In genomic region chr17:59375858-59376257, GRCh38 we compare ENCODE assay signal across 11 cellular contexts. TPM values are rescaled to one million over a fixed set of nuclear protein-coding genes. Genes with fewer than 3 reads are reported as not detected.
DNase-seq lines count a peak whose midpoint lies in the region; ATAC-seq and TF ChIP-seq lines count a peak whose summit lies in the region.
"Had no signal": no experiment of that assay in that cellular context is flagged by ENCODE, and none has a peak within 500 bp of the region (broad histone marks: within the 10 kb centered on the region; RNA-seq: fewer than 3 reads in every experiment).

No MANE protein-coding gene starts in this region.

- no peaks in the 10 kb centered on the region for H3K27me3 Mint-ChIP-seq in MCF 10A (ENCODE audit: insufficient read depth, unreplicated experiment)
- H3K27me3 Mint-ChIP-seq: central memory CD8-positive, alpha-beta T cell; T-helper 17 cell had no signal

- H3K4me3 ChIP-seq in breast epithelium (no peak overlapping the region), thyroid gland (replicated peaks in 1 of 3) (no peak overlapping the region), SJCRH30 (no peak overlapping the region), Karpas-422 (ENCODE audit: low read length) (no peak overlapping the region)

- no peak for TF ChIP-seq POLR2A in breast epithelium (IDR thresholded peaks at IDR 0.05)
- TF ChIP-seq POLR2A in thyroid gland (IDR thresholded peaks at IDR 0.05) = no peak

- peaks cover 4% of the 10 kb centered on the region for H4K20me1 ChIP-seq in Karpas-422 (ENCODE audit: insufficient read depth, low read depth, low read length)

- peaks cover 15 to 29% of the 10 kb centered on the region in 2 donors for H3K4me1 ChIP-seq in breast epithelium
- peaks cover 54 to 76% of the 10 kb centered on the region in 2 donors for H3K4me1 ChIP-seq in thyroid gland
- H3K4me1 ChIP-seq in SJCRH30 = peaks cover 6% of the 10 kb centered on the region; the same call in 1 of the 2 replicates
- H3K4me1 ChIP-seq in Karpas-422 (ENCODE audit: low read length) = peaks cover 26% of the 10 kb centered on the region

- peak; percentile 60 for ATAC-seq in HG02678 (IDR thresholded peaks at IDR 0.05; ENCODE audit: unreplicated experiment)
- ATAC-seq: T-helper 17 cell had no signal

- no peaks in the 10 kb centered on the region for H3K9me2 ChIP-seq in Karpas-422 (replicated peaks; ENCODE audit: insufficient read depth, low read length)

- no peak overlapping the region for H3K4me3 Mint-ChIP-seq in MCF 10A (ENCODE audit: unreplicated experiment)
- H3K4me3 Mint-ChIP-seq: central memory CD8-positive, alpha-beta T cell; T-helper 17 cell had no signal

- H3K36me3 Mint-ChIP-seq in MCF 10A (ENCODE audit: insufficient read depth, unreplicated experiment) = peaks cover 4% of the 10 kb centered on the region

- intact Hi-C loops in breast epithelium (cut with DNase I; ENCODE audit: low total_unique reads) = loop anchor here (5.0 kb wide), 1 partner anchor 771 kb away; the partner anchor contains the start of gene CA4
- intact Hi-C loops in MCF 10A (cut with micrococcal nuclease) = no loop called here
- intact Hi-C loops in thyroid gland (cut with DNase I) = no loop called here

- H2AFZ ChIP-seq in Karpas-422 (ENCODE audit: low read length) = no peak overlapping the region

- H3K4me2 ChIP-seq in Karpas-422 (ENCODE audit: low read depth, low read length, poor library complexity, severe bottlenecking) = no peak overlapping the region

- no peaks in the 10 kb centered on the region for H3K79me2 ChIP-seq in Karpas-422 (ENCODE audit: low read length)

- H3K27ac ChIP-seq in breast epithelium (peak overlapping the region; percentile 13 to 97), caudate nucleus (ENCODE audit: low read depth, low read length) (peak overlapping the region; percentile 100), thyroid gland (peak overlapping the region in 2 of 3 donors; percentile 92 to 96), SJCRH30 (no peak overlapping the region), Karpas-422 (ENCODE audit: low read length) (no peak overlapping the region)

- TF ChIP-seq CTCF in breast epithelium (IDR thresholded peaks at IDR 0.05) (no peak), MCF 10A (IDR thresholded peaks at IDR 0.05; ENCODE audit: unreplicated experiment) (no peak), thyroid gland (IDR thresholded peaks at IDR 0.05) (no peak)

- H3K36me3 ChIP-seq in breast epithelium (no peaks in the 10 kb centered on the region), thyroid gland (no peaks in the 10 kb centered on the region), SJCRH30 (no peaks in the 10 kb centered on the region), Karpas-422 (ENCODE audit: insufficient read depth, low read length) (no peaks in the 10 kb centered on the region)

- no peak overlapping the region for H3K27ac Mint-ChIP-seq in MCF 10A (ENCODE audit: low read depth, unreplicated experiment)

- peaks cover 37% of the 10 kb centered on the region for H3K4me1 Mint-ChIP-seq in MCF 10A (ENCODE audit: insufficient read depth, unreplicated experiment)

- H3K27me3 ChIP-seq in breast epithelium (no peaks in the 10 kb centered on the region), thyroid gland (no peaks in the 10 kb centered on the region), SJCRH30 (no peaks in the 10 kb centered on the region), Karpas-422 (ENCODE audit: low read length) (no peaks in the 10 kb centered on the region)

- H3K9me3 Mint-ChIP-seq in MCF 10A (ENCODE audit: unreplicated experiment) = no peaks in the 10 kb centered on the region
- H3K9me3 Mint-ChIP-seq: central memory CD8-positive, alpha-beta T cell had no signal

- no peaks in the 10 kb centered on the region for H3K9me3 ChIP-seq in breast epithelium
- H3K9me3 ChIP-seq in thyroid gland = no peaks in the 10 kb centered on the region
- H3K9me3 ChIP-seq in SJCRH30 (replicated peaks) = no peaks in the 10 kb centered on the region
- H3K9me3 ChIP-seq in Karpas-422 (ENCODE audit: low read length) = no peaks in the 10 kb centered on the region

- CTCF ChIA-PET in MCF 10A (lab: Yijun Ruan, JAX) = interaction anchor here (0.6 kb wide), 1 partner anchor 56 kb away, joined by 4 read pairs; no protein-coding TSS in a partner anchor

- DNase-seq in breast epithelium (ENCODE audit: low spot score in 2 of 2) (no peak), MCF 10A (ENCODE audit: unreplicated experiment) (no peak), caudate nucleus (lab: John Stamatoyannopoulos, UW) (no peak), thyroid gland (no peak), SJCRH30 (no peak), Karpas-422 (no peak)
- no peak for DNase-seq in stimulated activated CD4-positive, alpha-beta T cell treated with anti-CD3 and anti-CD28 coated beads, Interleukin-12 subunit alpha, Interleukin-12 subunit beta, amount 100 ng/mL, for 4 hours
- DNase-seq: activated CD8-positive, alpha-beta memory T cell treated with anti-CD3 and anti-CD28 coated beads, Interleukin-2, amount 50 U/mL, for 4 hours; T-helper 17 cell had no signal

- no TSS peak for BruUV-seq in MCF 10A (replicated peaks; lab: Mats Ljungman, UMichigan)

- H3K9ac ChIP-seq in Karpas-422 (ENCODE audit: low read length) = no peak overlapping the region

- POLR2A ChIA-PET in MCF 10A (lab: Yijun Ruan, JAX) = interaction anchor here (2.0 kb wide), 1 partner anchor 13 kb away, joined by 6 read pairs; no protein-coding TSS in a partner anchor

RNA-seq across cellular contexts. Expression of gene YPEL2, which starts 44.4 kb away (rescaled TPM):
- total RNA-seq in breast epithelium (10 to 100 TPM; 26.5 to 64.8 (median 33.2) TPM), MCF 10A (2022) (1.9 and 2.1 TPM in 2 replicates), thyroid gland (10 to 100 TPM; 29.5 to 67.2 (median 39.9) TPM)
- 1.6 and 1.8 TPM in 2 replicates for total RNA-seq in SJCRH30 (2014; rRNA removed; shearing (Covaris generic))
- total RNA-seq in Karpas-422 (2014; rRNA removed; shearing (Covaris generic); ENCODE audit: low replicate concordance) = 3.5 and 6.1 TPM in 2 replicates

Comparison
In these comparisons a context has a peak if more than half of its experiments do, and no peak if none do; other contexts are left out.
1. H3K27ac ChIP-seq: peak in breast epithelium (2 of 2), caudate nucleus (single experiment) and thyroid gland (2 of 3); none in SJCRH30 (single experiment) and Karpas-422 (single experiment).